ENCODE assay signal across 8 cellular contexts in genomic region chr19:14381689-14382474, GRCh38. TPM values are rescaled to one million over a fixed set of nuclear protein-coding genes. Genes with fewer than 3 reads are reported as not detected.
A peak's percentile ranks its signal among the peaks of the same experiment; 100 is the strongest.
DNase-seq lines count a peak whose midpoint lies in the region; ATAC-seq and TF ChIP-seq lines count a peak whose summit lies in the region.

No MANE protein-coding gene starts in this region.

- peaks cover 36% of the 10 kb centered on the region for H3K4me1 ChIP-seq in HUES6 (ENCODE audit: control insufficient read depth, insufficient read depth, low read length)
- H3K4me1 ChIP-seq in duodenal mucosa (ENCODE audit: control insufficient read depth in 1 of 2, insufficient read depth in 2 of 2, low read length in 2 of 2) = peaks cover 11 to 31% of the 10 kb centered on the region in 2 donors
- peaks cover 0 to 34% of the 10 kb centered on the region in 2 donors for H3K4me1 ChIP-seq in muscle layer of duodenum (ENCODE audit: control insufficient read depth in 1 of 2, insufficient read depth in 2 of 2, low read length in 2 of 2)
- peaks cover 52 to 74% (median 62%) of the 10 kb centered on the region in 4 donors for H3K4me1 ChIP-seq in upper lobe of left lung

- TF ChIP-seq CTCF in AG04449 (IDR thresholded peaks at IDR 0.05; ENCODE audit: insufficient read depth, low read length, missing control alignments) (no peak), upper lobe of left lung (IDR thresholded peaks at IDR 0.05) (peak in 1 of 6 experiments; percentile 9)

- no peaks in the 10 kb centered on the region for H3K9me3 ChIP-seq in HUES6 (ENCODE audit: control insufficient read depth, insufficient read depth, low read depth, low read length)
- H3K9me3 ChIP-seq in duodenal mucosa (ENCODE audit: control insufficient read depth in 1 of 2, low read length in 2 of 2) = no peaks in the 10 kb centered on the region
- H3K9me3 ChIP-seq in muscle layer of duodenum (ENCODE audit: control insufficient read depth in 1 of 2, low read length in 2 of 2) = no peaks in the 10 kb centered on the region
- H3K9me3 ChIP-seq in upper lobe of left lung = no peaks in the 10 kb centered on the region

- peak overlapping the region; percentile 67 for H3K4me3 ChIP-seq in AG04449 (ENCODE audit: low read depth, low read length)
- H3K4me3 ChIP-seq in HUES6 (ENCODE audit: low read depth, low read length) = peak overlapping the region; percentile 56
- peak overlapping the region; percentile 79 to 82 for H3K4me3 ChIP-seq in duodenal mucosa (ENCODE audit: low read depth in 1 of 2, low read length in 2 of 2)
- peak overlapping the region; percentile 73 to 75 for H3K4me3 ChIP-seq in muscle layer of duodenum (ENCODE audit: low read depth in 1 of 2, low read length in 2 of 2)
- H3K4me3 ChIP-seq in upper lobe of left lung = peak overlapping the region; percentile 66 to 86 (median 79)

- 12 to 23% methylated on average over 5 to 18 of the region's 18 CpGs for WGBS in upper lobe of left lung, 2 donors

- POLR2A ChIA-PET in AG04449 (lab: Yijun Ruan, JAX) = interaction anchor here (0.5 to 1.7 kb wide), 4 partner anchors 23 to 1249 kb away, joined by 3 to 21 read pairs (median 5); partner anchors contain the start of gene DNAJB1

- CTCF ChIA-PET in AG04449 (lab: Yijun Ruan, JAX) = interaction anchor here (1.2 to 3.5 kb wide), 4 partner anchors 18 to 245 kb away, joined by 3 to 11 read pairs (median 8); partner anchors contain the start of gene ASF1B

- peak overlapping the region; percentile 34 for H3K9ac ChIP-seq in HUES6 (ENCODE audit: low read length)
- H3K9ac ChIP-seq in duodenal mucosa (ENCODE audit: low read depth in 1 of 2, low read length in 2 of 2) = peak overlapping the region; percentile 74 to 88

- H3K27ac ChIP-seq in HUES6 (ENCODE audit: low read depth, low read length) (no peak overlapping the region), duodenal mucosa (ENCODE audit: low read depth, low read length) (peak overlapping the region; percentile 89), muscle layer of duodenum (ENCODE audit: low read length) (peak overlapping the region; percentile 90), upper lobe of left lung (peak overlapping the region; percentile 92 to 95 (median 93))

- peak; percentile 36 to 52 for ATAC-seq in activated CD4-positive, CD25-positive, alpha-beta regulatory T cell treated with anti-CD3 and anti-CD28 coated beads, Interleukin-2, amount 50 U/mL, for 24 hours
- ATAC-seq in upper lobe of left lung (ENCODE audit: low FRiP score in 2 of 2) (peak; percentile 69 to 70), HG02763 (IDR thresholded peaks at IDR 0.05; ENCODE audit: unreplicated experiment) (no peak)

- H3K27me3 ChIP-seq in HUES6 (ENCODE audit: control insufficient read depth, insufficient read depth, low read length) (no peaks in the 10 kb centered on the region), duodenal mucosa (ENCODE audit: control insufficient read depth in 1 of 2, insufficient read depth in 2 of 2, low read length in 2 of 2) (no peaks in the 10 kb centered on the region), muscle layer of duodenum (ENCODE audit: low read depth, low read length) (no peaks in the 10 kb centered on the region), upper lobe of left lung (no peaks in the 10 kb centered on the region)

- no peaks in the 10 kb centered on the region for H3K36me3 ChIP-seq in HUES6 (ENCODE audit: control insufficient read depth, insufficient read depth, low read length)
- H3K36me3 ChIP-seq in duodenal mucosa (ENCODE audit: control insufficient read depth in 1 of 2, insufficient read depth in 2 of 2, low read length in 2 of 2) = peaks cover 0 to under 1% of the 10 kb centered on the region in 2 donors
- H3K36me3 ChIP-seq in muscle layer of duodenum (ENCODE audit: control insufficient read depth in 1 of 2, insufficient read depth in 2 of 2, low read length in 2 of 2) = no peaks in the 10 kb centered on the region
- H3K36me3 ChIP-seq in upper lobe of left lung = peaks cover 0 to under 1% (median under 1%) of the 10 kb centered on the region in 4 donors

- no peak for TF ChIP-seq EP300 in upper lobe of left lung (IDR thresholded peaks at IDR 0.05)

- DNase-seq in AG04449 (ENCODE audit: low read depth, low spot score) (no peak), upper lobe of left lung (peak in 1 of 2 donors; percentile 77), cerebellar nuclear complex (lab: John Stamatoyannopoulos, UW) (no peak)

- peak in 1 of 4 donors; percentile 33 for TF ChIP-seq POLR2A in upper lobe of left lung (IDR thresholded peaks at IDR 0.05)

RNA-seq across cellular contexts. Expression of gene ADGRE5, which starts 0.6 kb away (rescaled TPM):
- 100 to 1,000 TPM; 123 to 259 (median 227) TPM for total RNA-seq in upper lobe of left lung

RNA-seq across cellular contexts. Expression of gene DDX39A, which starts 37.3 kb away (rescaled TPM):
- total RNA-seq in upper lobe of left lung = 100 to 1,000 TPM in 2 of 6 donors, 10 to 100 TPM in 4; 47.6 to 189 (median 86.0) TPM

RNA-seq across cellular contexts. Expression of gene PKN1, which starts 51.2 kb away (rescaled TPM):
- 100 to 1,000 TPM in 5 of 6 donors, 10 to 100 TPM in 1; 95.2 to 278 (median 200) TPM for total RNA-seq in upper lobe of left lung
